25 cellular contexts compared by ENCODE assay signal in genomic region chr18:9090578-9090977, GRCh38. TPM values are rescaled to one million over a fixed set of nuclear protein-coding genes. Genes with fewer than 3 reads are reported as not detected.
A peak's percentile ranks its signal among the peaks of the same experiment; 100 is the strongest.
DNase-seq lines count a peak whose midpoint lies in the region; ATAC-seq, FAIRE-seq and TF ChIP-seq lines count a peak whose summit lies in the region.
"Had no signal": no experiment of that assay in that cellular context is flagged by ENCODE, and none has a peak within 500 bp of the region (broad histone marks: within the 10 kb centered on the region; RNA-seq: fewer than 3 reads in every experiment).

No MANE protein-coding gene starts in this region.

- no peak for FAIRE-seq in K562 (lab: Jason Lieb, UNC)
- FAIRE-seq: G401.6, GM18507, H54, islet of Langerhans had no signal

- no peaks in the 10 kb centered on the region for H3K27me3 Mint-ChIP-seq in natural killer cell treated with Interleukin-12 subunit alpha and Interleukin-12 subunit beta and Interleukin-15 and Interleukin-18, amount 100 ng/mL, for 72 hours
- H3K27me3 Mint-ChIP-seq in natural killer cell (ENCODE audit: low read depth in 2 of 2) (peaks cover 0 to 3% of the 10 kb centered on the region in 2 donors), T-helper 17 cell (no peaks in the 10 kb centered on the region)
- H3K27me3 Mint-ChIP-seq in stimulated activated memory B cell treated with anti-CD40 and anti-IgM and Interleukin-4, amounts not matched to agents 10 μg/mL and 1 μg/mL and 100 μg/mL, for 72 hours = no peaks in the 10 kb centered on the region
- H3K27me3 Mint-ChIP-seq: stimulated activated naive B cell treated with anti-CD40 and anti-IgM and Interleukin-4, amounts not matched to agents 10 μg/mL and 1 μg/mL and 100 μg/mL, for 72 hours had no signal

- H3K4me1 Mint-ChIP-seq in natural killer cell treated with Interleukin-12 subunit alpha and Interleukin-12 subunit beta and Interleukin-15 and Interleukin-18, amount 100 ng/mL, for 72 hours (ENCODE audit: low read depth in 2 of 2) = peaks cover 41 to 68% of the 10 kb centered on the region in 2 donors
- H3K4me1 Mint-ChIP-seq in natural killer cell = peaks cover 6% of the 10 kb centered on the region in 2 donors
- peaks cover 44% of the 10 kb centered on the region for H3K4me1 Mint-ChIP-seq in T-helper 17 cell
- H3K4me1 Mint-ChIP-seq in stimulated activated memory B cell treated with anti-CD40 and anti-IgM and Interleukin-4, amounts not matched to agents 10 μg/mL and 1 μg/mL and 100 μg/mL, for 72 hours = peaks cover 32% of the 10 kb centered on the region

- peaks cover 3% of the 10 kb centered on the region for H3K9me1 ChIP-seq in K562 (ENCODE audit: control insufficient read depth, insufficient read depth, low read length)

- H3K36me3 Mint-ChIP-seq in natural killer cell treated with Interleukin-12 subunit alpha and Interleukin-12 subunit beta and Interleukin-15 and Interleukin-18, amount 100 ng/mL, for 72 hours = no peaks in the 10 kb centered on the region
- H3K36me3 Mint-ChIP-seq in natural killer cell = no peaks in the 10 kb centered on the region
- peaks cover 4% of the 10 kb centered on the region for H3K36me3 Mint-ChIP-seq in T-helper 17 cell (ENCODE audit: low read depth)
- H3K36me3 Mint-ChIP-seq in stimulated activated memory B cell treated with anti-CD40 and anti-IgM and Interleukin-4, amounts not matched to agents 10 μg/mL and 1 μg/mL and 100 μg/mL, for 72 hours = no peaks in the 10 kb centered on the region
- H3K36me3 Mint-ChIP-seq: stimulated activated naive B cell treated with anti-CD40 and anti-IgM and Interleukin-4, amounts not matched to agents 10 μg/mL and 1 μg/mL and 100 μg/mL, for 72 hours had no signal

- no peak for ATAC-seq in natural killer cell treated with Interleukin-12 subunit alpha and Interleukin-12 subunit beta and Interleukin-15 and Interleukin-18, amount 100 ng/mL, for 72 hours
- ATAC-seq in natural killer cell (no peak), T-helper 17 cell (no peak), K562 (no peak), HG02840 (IDR thresholded peaks at IDR 0.05; ENCODE audit: low FRiP score, unreplicated experiment) (no peak), HG02571 (IDR thresholded peaks at IDR 0.05; ENCODE audit: unreplicated experiment) (no peak)
- no peak for ATAC-seq in stimulated activated memory B cell treated with anti-CD40 and anti-IgM and Interleukin-4, amounts not matched to agents 10 μg/mL and 1 μg/mL and 100 μg/mL, for 72 hours
- ATAC-seq: gastroesophageal sphincter, mucosa of descending colon had no signal

- H3K9me3 ChIP-seq in T-helper 17 cell (ENCODE audit: control insufficient read depth, low read length, poor library complexity, severe bottlenecking) = no peaks in the 10 kb centered on the region
- H3K9me3 ChIP-seq in K562 (replicated peaks; ENCODE audit: control insufficient read depth, insufficient read depth, low read depth, low read length) = no peaks in the 10 kb centered on the region
- H3K9me3 ChIP-seq: esophagus squamous epithelium, gastroesophageal sphincter, mucosa of descending colon, neutrophil, tibial artery had no signal

- CTCF ChIA-PET in K562 (lab: Yijun Ruan, JAX; ENCODE audit: low intra/inter-chr PET ratio) = no interaction called here

- H3K9me3 Mint-ChIP-seq in natural killer cell treated with Interleukin-12 subunit alpha and Interleukin-12 subunit beta and Interleukin-15 and Interleukin-18, amount 100 ng/mL, for 72 hours = no peaks in the 10 kb centered on the region
- H3K9me3 Mint-ChIP-seq in natural killer cell = no peaks in the 10 kb centered on the region
- H3K9me3 Mint-ChIP-seq in stimulated activated memory B cell treated with anti-CD40 and anti-IgM and Interleukin-4, amounts not matched to agents 10 μg/mL and 1 μg/mL and 100 μg/mL, for 72 hours = no peaks in the 10 kb centered on the region
- H3K9me3 Mint-ChIP-seq: endodermal cell; stimulated activated naive B cell treated with anti-CD40 and anti-IgM and Interleukin-4, amounts not matched to agents 10 μg/mL and 1 μg/mL and 100 μg/mL, for 72 hours had no signal

- H3K27me3 ChIP-seq in K562 (ENCODE audit: control insufficient read depth in 2 of 2, insufficient read depth in 2 of 2, low read length in 2 of 2) = no peaks in the 10 kb centered on the region
- H3K27me3 ChIP-seq: esophagus squamous epithelium, gastroesophageal sphincter, neutrophil, tibial artery had no signal

- peak overlapping the region; percentile 61 for H2AFZ ChIP-seq in K562 (ENCODE audit: low read depth, low read length)

- H3K9ac ChIP-seq in K562 (ENCODE audit: insufficient read depth in 1 of 2, low read depth in 2 of 2, low read length in 2 of 2) = no peak overlapping the region

- no peak for TF ChIP-seq POLR2A in K562 (conservative IDR thresholded peaks at IDR 0.05)

- in situ Hi-C loops in K562 (cut with MboI) = no loop called here

- TF ChIP-seq RAD21 in K562 (CRISPR knock-in tag; conservative IDR thresholded peaks at IDR 0.05 in 1 of 2, IDR thresholded peaks at IDR 0.05 in 1 of 2) = no peak

- H3K4me3 ChIP-seq in K562 = no peak overlapping the region
- H3K4me3 ChIP-seq: esophagus squamous epithelium, gastroesophageal sphincter, mucosa of descending colon, skin epidermis, tibial artery had no signal

- H3K27ac Mint-ChIP-seq in natural killer cell treated with Interleukin-12 subunit alpha and Interleukin-12 subunit beta and Interleukin-15 and Interleukin-18, amount 100 ng/mL, for 72 hours = peak overlapping the region; percentile 95 to 100
- no peak overlapping the region for H3K27ac Mint-ChIP-seq in natural killer cell
- peak overlapping the region; percentile 99 for H3K27ac Mint-ChIP-seq in T-helper 17 cell
- peak overlapping the region; percentile 30 for H3K27ac Mint-ChIP-seq in stimulated activated memory B cell treated with anti-CD40 and anti-IgM and Interleukin-4, amounts not matched to agents 10 μg/mL and 1 μg/mL and 100 μg/mL, for 72 hours
- H3K27ac Mint-ChIP-seq: endodermal cell; stimulated activated naive B cell treated with anti-CD40 and anti-IgM and Interleukin-4, amounts not matched to agents 10 μg/mL and 1 μg/mL and 100 μg/mL, for 72 hours had no signal

- TF ChIP-seq EP300 in K562 (IDR thresholded peaks at IDR 0.05; ENCODE audit: low read length) = no peak

- no peak overlapping the region for H3K4me2 ChIP-seq in K562 (ENCODE audit: insufficient read depth, low read length)

- DNase-seq in natural killer cell treated with Interleukin-12 subunit alpha and Interleukin-12 subunit beta and Interleukin-15 and Interleukin-18, amount 100 ng/mL, for 72 hours (ENCODE audit: low spot score) = no peak
- DNase-seq in natural killer cell (no peak), T-helper 17 cell (no peak), K562 (ENCODE audit: extremely low read depth in 1 of 4, low spot score in 3 of 4) (no peak), dedifferentiated amniotic fluid mesenchymal stem cell (ENCODE audit: extremely low spot score) (no peak)
- DNase-seq: activated gamma-delta T cell; endodermal cell; esophagus squamous epithelium; KG1; mucosa of descending colon; NCI-H146; NCI-H524 treated with DMSO at 0.1 percent for 48 hours; stimulated activated naive B cell treated with anti-CD40 and anti-IgM and Interleukin-4, amounts not matched to agents 10 μg/mL and 1 μg/mL and 100 μg/mL, for 72 hours; T-helper 9 cell; tibial artery had no signal

- H3K27ac ChIP-seq in K562 (ENCODE audit: extremely low read depth, low read depth, low read length) = no peak overlapping the region
- H3K27ac ChIP-seq: esophagus squamous epithelium, neutrophil, tibial artery had no signal

- H3K4me1 ChIP-seq in K562 (replicated peaks in 1 of 2; ENCODE audit: control insufficient read depth in 2 of 2, insufficient read depth in 2 of 2, low read length in 2 of 2) = peaks cover 3 to 16% of the 10 kb centered on the region in 2 experiments; a peak in 4 of 5 replicates
- H3K4me1 ChIP-seq: tibial artery had no signal

- TF ChIP-seq CTCF in natural killer cell (IDR thresholded peaks at IDR 0.05) (no peak), K562 (IDR thresholded peaks at IDR 0.05 in 2 of 3, conservative IDR thresholded peaks at IDR 0.05 in 1 of 3; ENCODE audit: insufficient read depth in 2 of 3, low read depth in 1 of 3, low read length in 3 of 3) (no peak)

- no peaks in the 10 kb centered on the region for H3K36me3 ChIP-seq in K562 (ENCODE audit: control insufficient read depth, insufficient read depth, low read length)
- H3K36me3 ChIP-seq: esophagus squamous epithelium, gastroesophageal sphincter, neutrophil, tibial artery had no signal

- no peaks in the 10 kb centered on the region for H4K20me1 ChIP-seq in K562 (replicated peaks; ENCODE audit: control insufficient read depth, insufficient read depth, low read length)

- no peaks in the 10 kb centered on the region for H3K79me2 ChIP-seq in K562 (ENCODE audit: control insufficient read depth, insufficient read depth, low read length)

- intact Hi-C loops in natural killer cell (cut with micrococcal nuclease) (no loop called here), K562 (cut with micrococcal nuclease) (no loop called here)

- peak overlapping the region; percentile 93 for H3K4me3 Mint-ChIP-seq in natural killer cell treated with Interleukin-12 subunit alpha and Interleukin-12 subunit beta and Interleukin-15 and Interleukin-18, amount 100 ng/mL, for 72 hours
- H3K4me3 Mint-ChIP-seq in natural killer cell (no peak overlapping the region), T-helper 17 cell (peak overlapping the region; percentile 91)
- H3K4me3 Mint-ChIP-seq in stimulated activated memory B cell treated with anti-CD40 and anti-IgM and Interleukin-4, amounts not matched to agents 10 μg/mL and 1 μg/mL and 100 μg/mL, for 72 hours = no peak overlapping the region
- H3K4me3 Mint-ChIP-seq: endodermal cell; stimulated activated naive B cell treated with anti-CD40 and anti-IgM and Interleukin-4, amounts not matched to agents 10 μg/mL and 1 μg/mL and 100 μg/mL, for 72 hours had no signal

- POLR2A ChIA-PET in K562 (lab: Yijun Ruan, JAX) = interaction anchor here (0.7 to 1.9 kb wide), 2 partner anchors 10 to 47 kb away, joined by 3 to 5 read pairs; no protein-coding TSS in a partner anchor

- 62% methylated on average over 5 of the region's 5 CpGs for WGBS in K562 (ENCODE audit: insufficient coverage, low coverage, missing lambda C conversion rate)

- BruUV-seq in K562 (replicated peaks; lab: Mats Ljungman, UMichigan) = no TSS peak

RNA-seq across cellular contexts. Expression of gene NDUFV2, which starts 11.9 kb away (rescaled TPM):
- 100 to 1,000 TPM; 276 to 295 TPM for total RNA-seq in natural killer cell treated with Interleukin-12 subunit alpha and Interleukin-12 subunit beta and Interleukin-15 and Interleukin-18, amount 100 ng/mL, for 72 hours
- total RNA-seq in natural killer cell (100 to 1,000 TPM; 137 to 188 (median 154) TPM), T-helper 17 cell (100 to 1,000 TPM; 222 to 231 TPM), K562 (2014; rRNA removed) (213 and 332 TPM in 2 replicates), K562 (2014; rRNA removed; fragmentation: Illumina TruSeq; extraction: Trizol) (378 and 409 TPM in 2 replicates), K562 (2015; rRNA removed; fragmentation: Illumina TruSeq; extraction: Trizol) (341 and 397 TPM in 2 replicates), K562 (2021) (302 and 312 TPM in 2 replicates)
- total RNA-seq in K562 (2011; cell fraction: chromatin; rRNA removed; ENCODE audit: low replicate concordance) = 122 and 367 TPM in 2 replicates
- total RNA-seq in K562 (2011; cell fraction: nucleolus; rRNA removed) = 101 and 132 TPM in 2 replicates
- total RNA-seq in K562 (2011; cell fraction: nucleoplasm; rRNA removed) = 250 and 347 TPM in 2 replicates
- polyA plus RNA-seq in K562 (2011; rRNA removed) (451 and 487 TPM in 2 replicates), K562 (2014; fragmentation: Illumina TruSeq; extraction: Trizol) (354 and 361 TPM in 2 replicates), K562 (2014; fragmentation: Nextera tagmentation; extraction: Ambion mirVana) (100 to 1,000 TPM; 384 to 550 TPM), K562 (2014; rRNA removed) (389 and 437 TPM in 2 replicates)
- polyA plus RNA-seq in K562 (2011; cell fraction: cytosol; rRNA removed) = 117 and 214 TPM in 2 replicates
- 97.9 and 211 TPM in 2 replicates for polyA plus RNA-seq in K562 (2011; cell fraction: nucleus; rRNA removed)
- polyA plus RNA-seq in K562 (2012) = 263 and 279 TPM in 2 replicates
- polyA minus RNA-seq in K562 (2011; rRNA and poly(A)+ RNA removed) = 148 and 223 TPM in 2 replicates
- 44.6 and 66.0 TPM in 2 replicates for polyA minus RNA-seq in K562 (2011; cell fraction: cytosol; rRNA and poly(A)+ RNA removed)
- 155 and 334 TPM in 2 replicates for polyA minus RNA-seq in K562 (2011; cell fraction: nucleus; rRNA and poly(A)+ RNA removed)

RNA-seq across cellular contexts. Expression of gene ANKRD12, which starts 46.0 kb away (rescaled TPM):
- total RNA-seq in natural killer cell treated with Interleukin-12 subunit alpha and Interleukin-12 subunit beta and Interleukin-15 and Interleukin-18, amount 100 ng/mL, for 72 hours = 100 to 1,000 TPM; 133 to 174 TPM
- total RNA-seq in natural killer cell = 100 to 1,000 TPM; 136 to 148 (median 141) TPM
- total RNA-seq in T-helper 17 cell = 100 to 1,000 TPM; 191 to 257 TPM
- total RNA-seq in K562 (2011; cell fraction: chromatin; rRNA removed; ENCODE audit: low replicate concordance) = 17.5 and 89.7 TPM in 2 replicates
- total RNA-seq in K562 (2011; cell fraction: nucleolus; rRNA removed) = 16.0 and 17.8 TPM in 2 replicates
- 20.1 and 30.6 TPM in 2 replicates for total RNA-seq in K562 (2011; cell fraction: nucleoplasm; rRNA removed)
- 15.9 and 24.7 TPM in 2 replicates for total RNA-seq in K562 (2014; rRNA removed)
- 23.6 and 29.9 TPM in 2 replicates for total RNA-seq in K562 (2014; rRNA removed; fragmentation: Illumina TruSeq; extraction: Trizol)
- total RNA-seq in K562 (2015; rRNA removed; fragmentation: Illumina TruSeq; extraction: Trizol) = 24.7 and 28.2 TPM in 2 replicates
- 24.2 and 25.4 TPM in 2 replicates for total RNA-seq in K562 (2021)
- 10.7 and 11.8 TPM in 2 replicates for polyA plus RNA-seq in K562 (2011; rRNA removed)
- polyA plus RNA-seq in K562 (2011; cell fraction: cytosol; rRNA removed) = 1.3 and 3.0 TPM in 2 replicates
- polyA plus RNA-seq in K562 (2011; cell fraction: nucleus; rRNA removed) = 18.0 and 18.6 TPM in 2 replicates
- polyA plus RNA-seq in K562 (2012) = 10.7 and 12.0 TPM in 2 replicates
- polyA plus RNA-seq in K562 (2014; fragmentation: Illumina TruSeq; extraction: Trizol) = 9.5 and 16.0 TPM in 2 replicates
- polyA plus RNA-seq in K562 (2014; fragmentation: Nextera tagmentation; extraction: Ambion mirVana) = 10 to 100 TPM; 12.3 to 15.7 TPM
- 5.8 and 6.6 TPM in 2 replicates for polyA plus RNA-seq in K562 (2014; rRNA removed)
- polyA minus RNA-seq in K562 (2011; rRNA and poly(A)+ RNA removed) = 88.7 and 115 TPM in 2 replicates
- polyA minus RNA-seq in K562 (2011; cell fraction: cytosol; rRNA and poly(A)+ RNA removed) = 21.7 and 26.1 TPM in 2 replicates
- 29.1 and 58.8 TPM in 2 replicates for polyA minus RNA-seq in K562 (2011; cell fraction: nucleus; rRNA and poly(A)+ RNA removed)

Comparison
In these comparisons a context has a peak if more than half of its experiments do, and no peak if none do; other contexts are left out.
1. H3K27ac Mint-ChIP-seq: peak in natural killer cell treated with Interleukin-12 subunit alpha and Interleukin-12 subunit beta and Interleukin-15 and Interleukin-18, amount 100 ng/mL, for 72 hours (2 of 2), T-helper 17 cell (single experiment) and stimulated activated memory B cell treated with anti-CD40 and anti-IgM and Interleukin-4, amounts not matched to agents 10 μg/mL and 1 μg/mL and 100 μg/mL, for 72 hours (single experiment); none in natural killer cell (0 of 2).
2. H3K4me3 Mint-ChIP-seq: peak in natural killer cell treated with Interleukin-12 subunit alpha and Interleukin-12 subunit beta and Interleukin-15 and Interleukin-18, amount 100 ng/mL, for 72 hours (single experiment) and T-helper 17 cell (single experiment); none in natural killer cell (single experiment) and stimulated activated memory B cell treated with anti-CD40 and anti-IgM and Interleukin-4, amounts not matched to agents 10 μg/mL and 1 μg/mL and 100 μg/mL, for 72 hours (single experiment).